ENCODE assay signal across 28 cellular contexts in genomic region chr6:31918069-31918725, GRCh38. TPM values are rescaled to one million over a fixed set of nuclear protein-coding genes. Genes with fewer than 3 reads are reported as not detected.
DNase-seq lines count a peak whose midpoint lies in the region; ATAC-seq, FAIRE-seq and TF ChIP-seq lines count a peak whose summit lies in the region.
"Had no signal": no experiment of that assay in that cellular context is flagged by ENCODE, and none has a peak within 500 bp of the region (broad histone marks: within the 10 kb centered on the region; RNA-seq: fewer than 3 reads in every experiment).

No MANE protein-coding gene starts in this region.

- no peak overlapping the region for H2AFZ ChIP-seq in HepG2 (ENCODE audit: low read length)
- H2AFZ ChIP-seq: GM23338 had no signal

- CTCF ChIA-PET in HepG2 (lab: Yijun Ruan, JAX; ENCODE audit: low intra/inter-chr PET ratio, low total read pairs), result no interaction called here

- in situ Hi-C loops in HepG2 (cut with HindIII; ENCODE audit: extremely low pct_ligation_motif_present, low pct_unique_long_range_greater_than_20kb), result loop anchor here (25.0 kb wide), 1 partner anchor 1044 kb away; the partner anchor contains the start of genes BRD2 and HLA-DMA

- TF ChIP-seq POLR2A in HepG2 (IDR thresholded peaks at IDR 0.05; ENCODE audit: insufficient read depth in 1 of 2, low read depth in 2 of 2, low read length in 2 of 2) (no peak), right lobe of liver (IDR thresholded peaks at IDR 0.05) (no peak), NB4 (IDR thresholded peaks at IDR 0.05; ENCODE audit: extremely low read depth, insufficient read length) (no peak)

- no peak overlapping the region for H3K9ac ChIP-seq in HepG2 (ENCODE audit: insufficient read depth, low read depth, low read length)
- H3K9ac ChIP-seq: BLaER1 treated with 17β-estradiol and CSF1 and Interleukin-3, amounts not matched to agents 10 nM and 100 nM had no signal

- H3K4me2 ChIP-seq in HepG2 (ENCODE audit: low read depth, low read length), result no peak overlapping the region
- H3K4me2 ChIP-seq: GM23338 had no signal

- H3K9me3 ChIP-seq in HepG2 (ENCODE audit: low read length) (no peaks in the 10 kb centered on the region), right lobe of liver (no peaks in the 10 kb centered on the region)
- H3K9me3 ChIP-seq: BLaER1 treated with 17β-estradiol and CSF1 and Interleukin-3, amounts not matched to agents 10 nM and 100 nM; Peyer's patch; SJCRH30 had no signal

- intact Hi-C loops in HepG2 (cut with micrococcal nuclease; ENCODE audit: unreplicated experiment) (no loop called here), right lobe of liver (cut with DNase I) (no loop called here), Right ventricle myocardium inferior (cut with DNase I) (no loop called here)

- no peaks in the 10 kb centered on the region for H3K36me3 ChIP-seq in HepG2 (replicated peaks in 1 of 2; ENCODE audit: control insufficient read depth in 1 of 2, insufficient read depth in 2 of 2, low read length in 2 of 2)
- H3K36me3 ChIP-seq in right lobe of liver, result no peaks in the 10 kb centered on the region
- H3K36me3 ChIP-seq: BLaER1 treated with 17β-estradiol and CSF1 and Interleukin-3, amounts not matched to agents 10 nM and 100 nM; Peyer's patch; SJCRH30 had no signal

- TF ChIP-seq CTCF in HepG2 (CRISPR knock-in tag; IDR thresholded peaks at IDR 0.05) (no peak), right lobe of liver (IDR thresholded peaks at IDR 0.05) (no peak), NB4 (IDR thresholded peaks at IDR 0.05; ENCODE audit: low read depth, low read length) (no peak), fibroblast of mammary gland (conservative IDR thresholded peaks at IDR 0.05; ENCODE audit: control insufficient read depth, insufficient read depth, low read depth, low read length) (no peak)

- no peaks in the 10 kb centered on the region for H4K20me1 ChIP-seq in HepG2 (ENCODE audit: insufficient read depth, low read length)
- H4K20me1 ChIP-seq: BLaER1 treated with 17β-estradiol and CSF1 and Interleukin-3, amounts not matched to agents 10 nM and 100 nM had no signal

- H3K4me1 ChIP-seq in HepG2 (ENCODE audit: insufficient read depth, low read length), result peaks cover 43% of the 10 kb centered on the region
- no peaks in the 10 kb centered on the region for H3K4me1 ChIP-seq in right lobe of liver
- H3K4me1 ChIP-seq: Peyer's patch, SJCRH30 had no signal

- 48% methylated on average over 8 of the region's 8 CpGs for WGBS in HepG2 (ENCODE audit: low lambda C conversion rate)
- WGBS in right lobe of liver (ENCODE audit: insufficient coverage, low coverage, low lambda C conversion rate, missing lambda C conversion rate), result 79% methylated on average over 3 of the region's 8 CpGs

- no peak for DNase-seq in HepG2 (ENCODE audit: low spot score)
- no peak for DNase-seq in right lobe of liver
- peak; percentile 56 for DNase-seq in NB4 (ENCODE audit: low read depth)
- peak; percentile 38 for DNase-seq in fibroblast of mammary gland (ENCODE audit: low read depth)
- DNase-seq in Right ventricle myocardium inferior (ENCODE audit: missing footprints), result no peak
- DNase-seq in NCI-H82 treated with DMSO at 0.1 percent for 48 hours (lab: John Stamatoyannopoulos, UW; ENCODE audit: unreplicated experiment), result no peak
- DNase-seq in COLO668 (lab: John Stamatoyannopoulos, UW; ENCODE audit: unreplicated experiment), result no peak
- DNase-seq: ACHN; CD8-positive, alpha-beta memory T cell; DMS79; HCEC 1CT; Karpas-422; NCI-H1105 treated with DMSO at 0.1 percent for 48 hours; NCI-H1694; NCI-H2081; NCI-H2171; NCI-H345; NCI-H524; NCI-H774; Peyer's patch; SJCRH30 had no signal

- no peaks in the 10 kb centered on the region; a peak in 1 of 5 replicates for H3K27me3 ChIP-seq in HepG2 (ENCODE audit: control insufficient read depth in 1 of 2, insufficient read depth in 2 of 2, low read length in 2 of 2)
- no peaks in the 10 kb centered on the region for H3K27me3 ChIP-seq in right lobe of liver
- H3K27me3 ChIP-seq: BLaER1 treated with 17β-estradiol and CSF1 and Interleukin-3, amounts not matched to agents 10 nM and 100 nM; Peyer's patch; SJCRH30 had no signal

- BruUV-seq in HepG2 (replicated peaks; lab: Mats Ljungman, UMichigan), result no TSS peak

- TF ChIP-seq RAD21 in HepG2 (CRISPR knock-in tag; IDR thresholded peaks at IDR 0.05), result no peak

- TF ChIP-seq EP300 in HepG2 (IDR thresholded peaks at IDR 0.05; ENCODE audit: low read depth in 2 of 2, low read length in 2 of 2), result no peak
- TF ChIP-seq EP300 in HepG2 (CRISPR knock-in tag; IDR thresholded peaks at IDR 0.05; ENCODE audit: borderline replicate concordance), result no peak

- no peak for FAIRE-seq in HepG2 (lab: Jason Lieb, UNC)

- no peak overlapping the region for H3K4me3 ChIP-seq in HepG2 (replicated peaks in 1 of 3; ENCODE audit: insufficient read depth in 1 of 3, low read depth in 2 of 3, low read length in 3 of 3)
- H3K4me3 ChIP-seq in right lobe of liver, result no peak overlapping the region
- no peak overlapping the region for H3K4me3 ChIP-seq in NB4 (ENCODE audit: low read depth, low read length)
- no peak overlapping the region for H3K4me3 ChIP-seq in fibroblast of mammary gland (ENCODE audit: control insufficient read depth, low read depth, low read length)
- H3K4me3 ChIP-seq: BLaER1 treated with 17β-estradiol and CSF1 and Interleukin-3, amounts not matched to agents 10 nM and 100 nM; GM23338; Peyer's patch; SJCRH30 had no signal

- H3K27ac ChIP-seq in HepG2 (ENCODE audit: extremely low read length, insufficient read depth, low read length) (no peak overlapping the region), right lobe of liver (no peak overlapping the region)
- H3K27ac ChIP-seq: 22Rv1; BLaER1 treated with 17β-estradiol and CSF1 and Interleukin-3, amounts not matched to agents 10 nM and 100 nM; Peyer's patch; SJCRH30 had no signal

- ATAC-seq in HepG2, result no peak
- ATAC-seq in right lobe of liver, result no peak
- no peak for ATAC-seq in Right ventricle myocardium inferior
- ATAC-seq in GM21367 (IDR thresholded peaks at IDR 0.05; ENCODE audit: unreplicated experiment), result no peak
- ATAC-seq: GM23338 had no signal

- no peaks in the 10 kb centered on the region for H3K79me2 ChIP-seq in HepG2 (ENCODE audit: insufficient read depth, low read length)

- POLR2A ChIA-PET in HepG2 (lab: Yijun Ruan, JAX), result interaction anchor here (0.6 to 1.4 kb wide), 7 partner anchors 9 to 127 kb away, joined by 3 to 10 read pairs (median 4); partner anchors contain the start of genes C2, CFB, HSPA1A and HSPA1L

RNA-seq across cellular contexts. Expression of gene C2, which starts 9.3 kb away (rescaled TPM):
- total RNA-seq in HepG2 (2016; rRNA removed; fragmentation: Illumina TruSeq; extraction: Trizol) (70.9 and 165 TPM in 2 replicates), right lobe of liver (100 to 1,000 TPM; 309 to 739 (median 533) TPM), Right ventricle myocardium inferior (8.9 TPM)
- 13.2 and 15.8 TPM in 2 replicates for total RNA-seq in HepG2 (2016; cell fraction: cytosol; rRNA removed; fragmentation: Illumina TruSeq; extraction: Trizol; ENCODE audit: low read depth)
- total RNA-seq in HepG2 (2016; cell fraction: insoluble cytoplasmic fraction; rRNA removed; fragmentation: Illumina TruSeq; extraction: Trizol), result 59.3 and 162 TPM in 2 replicates
- 25.4 and 27.2 TPM in 2 replicates for total RNA-seq in HepG2 (2016; cell fraction: membrane; rRNA removed; fragmentation: Illumina TruSeq; extraction: Trizol)
- 122 and 155 TPM in 2 replicates for total RNA-seq in HepG2 (2016; cell fraction: nucleus; rRNA removed; fragmentation: Illumina TruSeq; extraction: Trizol)
- polyA plus RNA-seq in HepG2 (2011; rRNA removed), result 307 and 450 TPM in 2 replicates
- polyA plus RNA-seq in HepG2 (2011; cell fraction: cytosol; rRNA removed), result 311 and 377 TPM in 2 replicates
- 302 and 372 TPM in 2 replicates for polyA plus RNA-seq in HepG2 (2011; cell fraction: nucleus; rRNA removed)
- polyA plus RNA-seq in HepG2 (2012), result 396 and 449 TPM in 2 replicates
- 15.6 and 16.1 TPM in 2 replicates for polyA plus RNA-seq in HepG2 (2016; cell fraction: cytosol; fragmentation: Illumina TruSeq; extraction: Trizol; ENCODE audit: low read depth)
- 54.0 and 67.9 TPM in 2 replicates for polyA plus RNA-seq in HepG2 (2016; cell fraction: insoluble cytoplasmic fraction; fragmentation: Illumina TruSeq; extraction: Trizol; ENCODE audit: low read depth)
- polyA plus RNA-seq in HepG2 (2016; cell fraction: membrane; fragmentation: Illumina TruSeq; extraction: Trizol; ENCODE audit: low read depth), result 22.0 and 23.6 TPM in 2 replicates
- 194 and 212 TPM in 2 replicates for polyA plus RNA-seq in HepG2 (2016; cell fraction: nucleus; fragmentation: Illumina TruSeq; extraction: Trizol; ENCODE audit: insufficient read depth, low read depth)
- polyA minus RNA-seq in HepG2 (2011; rRNA and poly(A)+ RNA removed; ENCODE audit: low replicate concordance), result 0.58 and 518 TPM in 2 replicates
- polyA minus RNA-seq in HepG2 (2011; cell fraction: cytosol; rRNA and poly(A)+ RNA removed), result 120 and 232 TPM in 2 replicates
- polyA minus RNA-seq in HepG2 (2011; cell fraction: nucleus; rRNA and poly(A)+ RNA removed), result 89.4 and 148 TPM in 2 replicates
- total RNA-seq: MCF 10A had no signal
- polyA plus RNA-seq: CD8-positive, alpha-beta memory T cell; IgD-negative memory B cell had no signal

RNA-seq across cellular contexts. Expression of gene ZBTB12, which starts 16.3 kb away (rescaled TPM):
- total RNA-seq in HepG2 (2016; rRNA removed; fragmentation: Illumina TruSeq; extraction: Trizol) (6.0 and 6.8 TPM in 2 replicates), right lobe of liver (under 1 TPM in 5 of 6 experiments, not detected in 1; 0.25 to 0.82 (median 0.51) TPM), Right ventricle myocardium inferior (3.2 TPM)
- 1.6 and 1.7 TPM in 2 replicates for total RNA-seq in HepG2 (2016; cell fraction: cytosol; rRNA removed; fragmentation: Illumina TruSeq; extraction: Trizol; ENCODE audit: low read depth)
- total RNA-seq in HepG2 (2016; cell fraction: insoluble cytoplasmic fraction; rRNA removed; fragmentation: Illumina TruSeq; extraction: Trizol), result 6.0 and 7.4 TPM in 2 replicates
- total RNA-seq in HepG2 (2016; cell fraction: membrane; rRNA removed; fragmentation: Illumina TruSeq; extraction: Trizol), result 5.7 and 5.8 TPM in 2 replicates
- total RNA-seq in HepG2 (2016; cell fraction: nucleus; rRNA removed; fragmentation: Illumina TruSeq; extraction: Trizol), result 3.1 and 3.9 TPM in 2 replicates
- polyA plus RNA-seq in HepG2 (2011; rRNA removed), result 4.8 and 7.3 TPM in 2 replicates
- 3.7 and 5.8 TPM in 2 replicates for polyA plus RNA-seq in HepG2 (2011; cell fraction: cytosol; rRNA removed)
- polyA plus RNA-seq in HepG2 (2011; cell fraction: nucleus; rRNA removed), result 6.9 and 7.3 TPM in 2 replicates
- 8.0 and 9.2 TPM in 2 replicates for polyA plus RNA-seq in HepG2 (2012)
- 2.7 and 3.0 TPM in 2 replicates for polyA plus RNA-seq in HepG2 (2016; cell fraction: cytosol; fragmentation: Illumina TruSeq; extraction: Trizol; ENCODE audit: low read depth)
- 14.0 and 15.9 TPM in 2 replicates for polyA plus RNA-seq in HepG2 (2016; cell fraction: insoluble cytoplasmic fraction; fragmentation: Illumina TruSeq; extraction: Trizol; ENCODE audit: low read depth)
- polyA plus RNA-seq in HepG2 (2016; cell fraction: membrane; fragmentation: Illumina TruSeq; extraction: Trizol; ENCODE audit: low read depth), result 6.6 and 9.0 TPM in 2 replicates
- polyA plus RNA-seq in HepG2 (2016; cell fraction: nucleus; fragmentation: Illumina TruSeq; extraction: Trizol; ENCODE audit: insufficient read depth, low read depth), result 10.6 and 12.2 TPM in 2 replicates
- polyA minus RNA-seq in HepG2 (2011; rRNA and poly(A)+ RNA removed; ENCODE audit: low replicate concordance), result 12.3 and 22.9 TPM in 2 replicates
- 6.7 and 6.9 TPM in 2 replicates for polyA minus RNA-seq in HepG2 (2011; cell fraction: cytosol; rRNA and poly(A)+ RNA removed)
- 3.7 and 4.5 TPM in 2 replicates for polyA minus RNA-seq in HepG2 (2011; cell fraction: nucleus; rRNA and poly(A)+ RNA removed)
- polyA plus RNA-seq: CD8-positive, alpha-beta memory T cell; IgD-negative memory B cell had no signal

RNA-seq across cellular contexts. Expression of gene EHMT2, which starts 20.7 kb away (rescaled TPM):
- total RNA-seq in HepG2 (2016; rRNA removed; fragmentation: Illumina TruSeq; extraction: Trizol) (43.5 and 69.2 TPM in 2 replicates), right lobe of liver (10 to 100 TPM; 10.7 to 20.1 (median 13.3) TPM), Right ventricle myocardium inferior (16.8 TPM)
- 14.1 and 15.2 TPM in 2 replicates for total RNA-seq in HepG2 (2016; cell fraction: cytosol; rRNA removed; fragmentation: Illumina TruSeq; extraction: Trizol; ENCODE audit: low read depth)
- 34.4 and 70.7 TPM in 2 replicates for total RNA-seq in HepG2 (2016; cell fraction: insoluble cytoplasmic fraction; rRNA removed; fragmentation: Illumina TruSeq; extraction: Trizol)
- 29.3 and 33.1 TPM in 2 replicates for total RNA-seq in HepG2 (2016; cell fraction: membrane; rRNA removed; fragmentation: Illumina TruSeq; extraction: Trizol)
- 46.1 and 48.0 TPM in 2 replicates for total RNA-seq in HepG2 (2016; cell fraction: nucleus; rRNA removed; fragmentation: Illumina TruSeq; extraction: Trizol)
- polyA plus RNA-seq in HepG2 (2011; rRNA removed), result 51.2 and 55.2 TPM in 2 replicates
- polyA plus RNA-seq in HepG2 (2011; cell fraction: cytosol; rRNA removed), result 29.3 and 36.1 TPM in 2 replicates
- polyA plus RNA-seq in HepG2 (2011; cell fraction: nucleus; rRNA removed), result 180 and 272 TPM in 2 replicates
- polyA plus RNA-seq in HepG2 (2012), result 37.6 and 43.1 TPM in 2 replicates
- polyA plus RNA-seq in HepG2 (2016; cell fraction: cytosol; fragmentation: Illumina TruSeq; extraction: Trizol; ENCODE audit: low read depth), result 8.3 and 9.2 TPM in 2 replicates
- 36.0 and 58.3 TPM in 2 replicates for polyA plus RNA-seq in HepG2 (2016; cell fraction: insoluble cytoplasmic fraction; fragmentation: Illumina TruSeq; extraction: Trizol; ENCODE audit: low read depth)
- 16.5 and 18.3 TPM in 2 replicates for polyA plus RNA-seq in HepG2 (2016; cell fraction: membrane; fragmentation: Illumina TruSeq; extraction: Trizol; ENCODE audit: low read depth)
- 122 and 136 TPM in 2 replicates for polyA plus RNA-seq in HepG2 (2016; cell fraction: nucleus; fragmentation: Illumina TruSeq; extraction: Trizol; ENCODE audit: insufficient read depth, low read depth)
- 74.1 and 111 TPM in 2 replicates for polyA minus RNA-seq in HepG2 (2011; rRNA and poly(A)+ RNA removed; ENCODE audit: low replicate concordance)
- polyA minus RNA-seq in HepG2 (2011; cell fraction: cytosol; rRNA and poly(A)+ RNA removed), result 26.2 and 33.8 TPM in 2 replicates
- 24.3 and 26.9 TPM in 2 replicates for polyA minus RNA-seq in HepG2 (2011; cell fraction: nucleus; rRNA and poly(A)+ RNA removed)

RNA-seq across cellular contexts. Expression of gene CFB, which starts 27.7 kb away (rescaled TPM):
- 71.1 and 171 TPM in 2 replicates for total RNA-seq in HepG2 (2016; rRNA removed; fragmentation: Illumina TruSeq; extraction: Trizol)
- 36.8 and 37.7 TPM in 2 replicates for total RNA-seq in HepG2 (2016; cell fraction: cytosol; rRNA removed; fragmentation: Illumina TruSeq; extraction: Trizol; ENCODE audit: low read depth)
- 65.1 and 180 TPM in 2 replicates for total RNA-seq in HepG2 (2016; cell fraction: insoluble cytoplasmic fraction; rRNA removed; fragmentation: Illumina TruSeq; extraction: Trizol)
- total RNA-seq in HepG2 (2016; cell fraction: membrane; rRNA removed; fragmentation: Illumina TruSeq; extraction: Trizol), result 37.5 and 44.4 TPM in 2 replicates
- total RNA-seq in HepG2 (2016; cell fraction: nucleus; rRNA removed; fragmentation: Illumina TruSeq; extraction: Trizol), result 202 and 235 TPM in 2 replicates
- 513 and 772 TPM in 2 replicates for polyA plus RNA-seq in HepG2 (2011; rRNA removed)
- polyA plus RNA-seq in HepG2 (2011; cell fraction: cytosol; rRNA removed), result 355 and 506 TPM in 2 replicates
- 3,065 and 3,175 TPM in 2 replicates for polyA plus RNA-seq in HepG2 (2011; cell fraction: nucleus; rRNA removed)
- 460 and 611 TPM in 2 replicates for polyA plus RNA-seq in HepG2 (2012)
- 25.3 and 27.9 TPM in 2 replicates for polyA plus RNA-seq in HepG2 (2016; cell fraction: cytosol; fragmentation: Illumina TruSeq; extraction: Trizol; ENCODE audit: low read depth)
- 66.3 and 72.4 TPM in 2 replicates for polyA plus RNA-seq in HepG2 (2016; cell fraction: insoluble cytoplasmic fraction; fragmentation: Illumina TruSeq; extraction: Trizol; ENCODE audit: low read depth)
- 31.9 and 32.4 TPM in 2 replicates for polyA plus RNA-seq in HepG2 (2016; cell fraction: membrane; fragmentation: Illumina TruSeq; extraction: Trizol; ENCODE audit: low read depth)
- 450 and 455 TPM in 2 replicates for polyA plus RNA-seq in HepG2 (2016; cell fraction: nucleus; fragmentation: Illumina TruSeq; extraction: Trizol; ENCODE audit: insufficient read depth, low read depth)
- 88.1 and 583 TPM in 2 replicates for polyA minus RNA-seq in HepG2 (2011; rRNA and poly(A)+ RNA removed; ENCODE audit: low replicate concordance)
- polyA minus RNA-seq in HepG2 (2011; cell fraction: cytosol; rRNA and poly(A)+ RNA removed), result 179 and 284 TPM in 2 replicates
- 584 and 876 TPM in 2 replicates for polyA minus RNA-seq in HepG2 (2011; cell fraction: nucleus; rRNA and poly(A)+ RNA removed)
- 1,000 to 10,000 TPM; 1,939 to 4,112 (median 3,131) TPM for total RNA-seq in right lobe of liver
- 8.8 TPM for total RNA-seq in Right ventricle myocardium inferior
- total RNA-seq: GM23338, SJCRH30 had no signal
- polyA plus RNA-seq: IgD-negative memory B cell had no signal

RNA-seq across cellular contexts. Expression of gene SLC44A4, which starts 39.4 kb away (rescaled TPM):
- total RNA-seq in HepG2 (2016; rRNA removed; fragmentation: Illumina TruSeq; extraction: Trizol), result 5.6 and 5.9 TPM in 2 replicates
- total RNA-seq in HepG2 (2016; cell fraction: cytosol; rRNA removed; fragmentation: Illumina TruSeq; extraction: Trizol; ENCODE audit: low read depth), result 3.4 and 6.6 TPM in 2 replicates
- total RNA-seq in HepG2 (2016; cell fraction: insoluble cytoplasmic fraction; rRNA removed; fragmentation: Illumina TruSeq; extraction: Trizol), result 4.8 and 8.3 TPM in 2 replicates
- 6.1 and 6.6 TPM in 2 replicates for total RNA-seq in HepG2 (2016; cell fraction: membrane; rRNA removed; fragmentation: Illumina TruSeq; extraction: Trizol)
- 4.4 TPM in 2 replicates for total RNA-seq in HepG2 (2016; cell fraction: nucleus; rRNA removed; fragmentation: Illumina TruSeq; extraction: Trizol)
- polyA plus RNA-seq in HepG2 (2011; rRNA removed), result 3.5 and 3.6 TPM in 2 replicates
- 3.2 and 3.7 TPM in 2 replicates for polyA plus RNA-seq in HepG2 (2011; cell fraction: cytosol; rRNA removed)
- polyA plus RNA-seq in HepG2 (2011; cell fraction: nucleus; rRNA removed), result 2.9 and 3.6 TPM in 2 replicates
- 1.8 and 3.2 TPM in 2 replicates for polyA plus RNA-seq in HepG2 (2012)
- 3.9 and 4.5 TPM in 2 replicates for polyA plus RNA-seq in HepG2 (2016; cell fraction: cytosol; fragmentation: Illumina TruSeq; extraction: Trizol; ENCODE audit: low read depth)
- 5.7 and 6.7 TPM in 2 replicates for polyA plus RNA-seq in HepG2 (2016; cell fraction: insoluble cytoplasmic fraction; fragmentation: Illumina TruSeq; extraction: Trizol; ENCODE audit: low read depth)
- 5.8 and 6.2 TPM in 2 replicates for polyA plus RNA-seq in HepG2 (2016; cell fraction: membrane; fragmentation: Illumina TruSeq; extraction: Trizol; ENCODE audit: low read depth)
- 10.4 and 12.4 TPM in 2 replicates for polyA plus RNA-seq in HepG2 (2016; cell fraction: nucleus; fragmentation: Illumina TruSeq; extraction: Trizol; ENCODE audit: insufficient read depth, low read depth)
- polyA minus RNA-seq in HepG2 (2011; rRNA and poly(A)+ RNA removed; ENCODE audit: low replicate concordance), result 4.9 TPM in 1 of 2 replicates, not detected in the other
- 0.97 and 0.99 TPM in 2 replicates for polyA minus RNA-seq in HepG2 (2011; cell fraction: cytosol; rRNA and poly(A)+ RNA removed)
- 1.6 and 2.2 TPM in 2 replicates for polyA minus RNA-seq in HepG2 (2011; cell fraction: nucleus; rRNA and poly(A)+ RNA removed)
- under 1 TPM in 2 of 6 experiments, not detected in 4; 0.09 to 0.25 TPM for total RNA-seq in right lobe of liver
- total RNA-seq in Right ventricle myocardium inferior, result not detected
- total RNA-seq: CD8-positive, alpha-beta memory T cell; MCF 10A; T-helper 1 cell treated with Interleukin-12 subunit alpha and Interleukin-12 subunit beta and Interleukin-4 antibody, amounts not matched to agents 30 ng/mL and 1 ng/mL, for 36 hours had no signal
- polyA plus RNA-seq: CD8-positive, alpha-beta memory T cell; IgD-negative memory B cell had no signal

Comparison
In these comparisons a context has a peak if more than half of its experiments do, and no peak if none do; other contexts are left out.
1. DNase-seq: peak in NB4 (single experiment) and fibroblast of mammary gland (single experiment); none in HepG2 (single experiment), right lobe of liver (0 of 3), Right ventricle myocardium inferior (single experiment), NCI-H82 treated with DMSO at 0.1 percent for 48 hours (single experiment) and COLO668 (single experiment).